22 cellular contexts compared by ENCODE assay signal in genomic region chr7:106045139-106045538, GRCh38.
"Had no signal": no experiment of that assay in that cellular context is flagged by ENCODE, and none has a peak within 500 bp of the region (broad histone marks: within the 10 kb centered on the region; RNA-seq: fewer than 3 reads in every experiment).

No MANE protein-coding gene starts in this region.

- H3K4me3 ChIP-seq: hepatocyte, lung, psoas muscle, right lobe of liver, suprapubic skin, thyroid gland had no signal

- H3K4me3 Mint-ChIP-seq: dendritic cell treated with granulocyte-macrophage colony-stimulating factor and Interleukin-4, amounts not matched to agents 40 ng/mL and 50 ng/mL, for 4 days; effector memory CD8-positive, alpha-beta T cell; naive B cell; nephron; stimulated activated effector memory CD8-positive, alpha-beta T cell treated with anti-CD3 and anti-CD28 coated beads, Interleukin-12 subunit alpha, Interleukin-12 subunit beta, amount 100 ng/mL, for 72 hours; type B pancreatic cell had no signal

- DNase-seq: effector memory CD8-positive, alpha-beta T cell; head of caudate nucleus; left colon; left ventricle myocardium superior; mesenchymal stem cell; midbrain; naive B cell; occipital lobe; psoas muscle; retina; right lobe of liver; stimulated activated CD4-positive, alpha-beta T cell treated with anti-CD3 and anti-CD28 coated beads, Interleukin-4, amount 100 ng/mL, for 1 hour; stimulated activated CD8-positive, alpha-beta memory T cell treated with anti-CD3 and anti-CD28 coated beads, Interleukin-4, amount 100 ng/mL, for 48 hours; stimulated activated naive CD8-positive, alpha-beta T cell treated with anti-CD3 and anti-CD28 coated beads, Interleukin-15, Interleukin-2, amounts not matched to agents 100 U/mL and 50 U/mL, for 24 hours; thyroid gland had no signal

- H3K9me3 Mint-ChIP-seq: dendritic cell treated with granulocyte-macrophage colony-stimulating factor and Interleukin-4, amounts not matched to agents 40 ng/mL and 50 ng/mL, for 4 days; effector memory CD8-positive, alpha-beta T cell; naive B cell; nephron; stimulated activated effector memory CD8-positive, alpha-beta T cell treated with anti-CD3 and anti-CD28 coated beads, Interleukin-12 subunit alpha, Interleukin-12 subunit beta, amount 100 ng/mL, for 72 hours; type B pancreatic cell had no signal

- H3K27ac Mint-ChIP-seq: dendritic cell treated with granulocyte-macrophage colony-stimulating factor and Interleukin-4, amounts not matched to agents 40 ng/mL and 50 ng/mL, for 4 days; effector memory CD8-positive, alpha-beta T cell; naive B cell; nephron; stimulated activated effector memory CD8-positive, alpha-beta T cell treated with anti-CD3 and anti-CD28 coated beads, Interleukin-12 subunit alpha, Interleukin-12 subunit beta, amount 100 ng/mL, for 72 hours; type B pancreatic cell had no signal

- ATAC-seq: effector memory CD8-positive, alpha-beta T cell; left colon; left ventricle myocardium superior; psoas muscle; right lobe of liver; stimulated activated effector memory CD8-positive, alpha-beta T cell treated with anti-CD3 and anti-CD28 coated beads, Interleukin-12 subunit alpha, Interleukin-12 subunit beta, amount 100 ng/mL, for 72 hours; stimulated activated naive CD8-positive, alpha-beta T cell treated with anti-CD3 and anti-CD28 coated beads, Interleukin-15, Interleukin-2, amounts not matched to agents 100 U/mL and 50 U/mL, for 24 hours had no signal

- H3K36me3 Mint-ChIP-seq: naive B cell; stimulated activated effector memory CD8-positive, alpha-beta T cell treated with anti-CD3 and anti-CD28 coated beads, Interleukin-12 subunit alpha, Interleukin-12 subunit beta, amount 100 ng/mL, for 72 hours; type B pancreatic cell had no signal
